In the genomic region with DNA sequence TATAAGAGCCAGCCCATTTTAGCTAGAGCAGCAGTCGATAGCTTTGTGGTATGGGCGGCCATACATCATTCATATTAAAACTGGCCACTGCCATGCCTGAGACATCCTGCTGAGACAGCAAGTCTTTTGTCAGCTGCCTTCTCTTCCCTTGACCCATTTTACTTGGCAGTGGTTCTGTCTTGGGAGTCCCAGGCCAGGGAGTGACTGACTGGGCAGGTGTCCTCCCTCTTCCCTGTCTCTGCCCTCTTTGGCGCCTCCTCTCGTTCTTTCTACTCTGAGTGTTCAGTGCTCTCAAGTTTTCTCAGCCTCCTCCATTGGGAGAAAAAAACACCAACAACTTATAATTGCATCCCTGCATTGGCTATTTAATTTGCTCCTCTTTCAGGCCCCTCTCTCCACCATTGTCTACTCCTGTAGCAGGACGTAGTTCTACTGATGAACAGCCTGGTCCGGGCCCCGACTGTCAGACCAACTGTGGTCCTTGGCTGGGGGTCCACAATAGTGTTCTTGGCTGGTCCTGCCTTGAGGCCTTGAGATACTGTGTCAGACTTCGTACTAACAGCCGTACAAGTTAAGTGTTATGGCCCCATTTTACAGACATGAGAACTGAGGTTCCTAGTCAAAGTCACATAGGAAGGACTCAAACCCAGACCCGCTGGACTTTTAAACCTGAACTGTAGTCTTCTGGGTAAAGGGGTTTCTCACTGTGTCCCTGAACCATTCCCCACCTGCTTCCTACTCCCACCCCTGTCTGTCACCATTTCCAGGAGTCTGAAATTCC, we compare ENCODE assay signal across 21 cellular contexts. TPM values are rescaled to one million over a fixed set of nuclear protein-coding genes. Genes with fewer than 3 reads are reported as not detected.
A peak's percentile ranks its signal among the peaks of the same experiment; 100 is the strongest.
DNase-seq lines count a peak whose midpoint lies in the region; ATAC-seq lines count a peak whose summit lies in the region.
"Had no signal": no experiment of that assay in that cellular context is flagged by ENCODE, and none has a peak within 500 bp of the region (broad histone marks: within the 10 kb centered on the region; RNA-seq: fewer than 3 reads in every experiment).

No MANE protein-coding gene starts in this region.

- no peaks in the 10 kb centered on the region for H3K9me3 Mint-ChIP-seq in stimulated activated memory B cell treated with anti-CD40 and anti-IgM and Interleukin-4, amounts not matched to agents 10 μg/mL and 1 μg/mL and 100 μg/mL, for 72 hours
- H3K9me3 Mint-ChIP-seq: activated CD8-positive, alpha-beta T cell treated with anti-CD3 and anti-CD28 coated beads for 36 hours; CD4-positive, alpha-beta T cell; naive thymus-derived CD4-positive, alpha-beta T cell had no signal

- no peaks in the 10 kb centered on the region for H3K36me3 Mint-ChIP-seq in stimulated activated memory B cell treated with anti-CD40 and anti-IgM and Interleukin-4, amounts not matched to agents 10 μg/mL and 1 μg/mL and 100 μg/mL, for 72 hours
- H3K36me3 Mint-ChIP-seq: activated naive CD8-positive, alpha-beta T cell; naive thymus-derived CD4-positive, alpha-beta T cell had no signal

- no peak for ATAC-seq in stimulated activated memory B cell treated with anti-CD40 and anti-IgM and Interleukin-4, amounts not matched to agents 10 μg/mL and 1 μg/mL and 100 μg/mL, for 72 hours
- ATAC-seq in GM21423 (IDR thresholded peaks at IDR 0.05; ENCODE audit: unreplicated experiment) = no peak
- ATAC-seq: activated CD4-positive, CD25-positive, alpha-beta regulatory T cell treated with anti-CD3 and anti-CD28 coated beads, Interleukin-2, amount 50 U/mL, for 24 hours; activated CD8-positive, alpha-beta T cell treated with anti-CD3 and anti-CD28 coated beads for 36 hours; foreskin keratinocyte; left colon; naive thymus-derived CD4-positive, alpha-beta T cell had no signal

- H3K27me3 Mint-ChIP-seq in stimulated activated memory B cell treated with anti-CD40 and anti-IgM and Interleukin-4, amounts not matched to agents 10 μg/mL and 1 μg/mL and 100 μg/mL, for 72 hours = no peaks in the 10 kb centered on the region
- H3K27me3 Mint-ChIP-seq: activated CD8-positive, alpha-beta T cell treated with anti-CD3 and anti-CD28 coated beads for 36 hours; activated naive CD8-positive, alpha-beta T cell; CD4-positive, alpha-beta T cell had no signal

- H3K27ac Mint-ChIP-seq in stimulated activated memory B cell treated with anti-CD40 and anti-IgM and Interleukin-4, amounts not matched to agents 10 μg/mL and 1 μg/mL and 100 μg/mL, for 72 hours = no peak overlapping the region
- H3K27ac Mint-ChIP-seq: activated CD8-positive, alpha-beta T cell treated with anti-CD3 and anti-CD28 coated beads for 36 hours; activated naive CD8-positive, alpha-beta T cell; CD4-positive, alpha-beta T cell had no signal

- DNase-seq in NCI-H187 (lab: John Stamatoyannopoulos, UW) (peak; percentile 42 to 60), NCI-H187 treated with DMSO at 0.1 percent for 48 hours (lab: John Stamatoyannopoulos, UW) (no peak), LHCN-M2 (ENCODE audit: low read depth) (peak; percentile 56), islet precursor cell (peak; percentile 48), retina (peak; percentile 18), HUDEP-2 (lab: John Stamatoyannopoulos, UW; ENCODE audit: unreplicated experiment in 76 of 76) (no peak)
- DNase-seq: activated CD8-positive, alpha-beta T cell treated with anti-CD3 and anti-CD28 coated beads for 36 hours; CD4-positive, alpha-beta T cell; effector CD4-positive, alpha-beta T cell; foreskin keratinocyte; left colon; naive thymus-derived CD4-positive, alpha-beta T cell; NCI-H2029 treated with DMSO at 0.1 percent for 48 hours; NCI-H446 treated with DMSO at 0.1 percent for 48 hours; NK-92 treated with Interleukin-12 subunit alpha and Interleukin-12 subunit beta, amount 100 ng/mL, for 24 hours; pancreas; SIG-M5 had no signal

- no peaks in the 10 kb centered on the region for H3K4me1 Mint-ChIP-seq in stimulated activated memory B cell treated with anti-CD40 and anti-IgM and Interleukin-4, amounts not matched to agents 10 μg/mL and 1 μg/mL and 100 μg/mL, for 72 hours
- H3K4me1 Mint-ChIP-seq: naive thymus-derived CD4-positive, alpha-beta T cell had no signal

- no peak overlapping the region for H3K4me3 Mint-ChIP-seq in stimulated activated memory B cell treated with anti-CD40 and anti-IgM and Interleukin-4, amounts not matched to agents 10 μg/mL and 1 μg/mL and 100 μg/mL, for 72 hours
- H3K4me3 Mint-ChIP-seq: activated CD8-positive, alpha-beta T cell treated with anti-CD3 and anti-CD28 coated beads for 36 hours; activated naive CD8-positive, alpha-beta T cell; CD4-positive, alpha-beta T cell; naive thymus-derived CD4-positive, alpha-beta T cell had no signal

RNA-seq across cellular contexts. Expression of gene JDP2, which starts 18.2 kb away (rescaled TPM):
- total RNA-seq in LHCN-M2 (2014; rRNA removed) = 28.5 and 31.5 TPM in 2 replicates
- 41.2 TPM for polyA plus RNA-seq in LHCN-M2 (2012)
- polyA plus RNA-seq: naive thymus-derived CD4-positive, alpha-beta T cell had no signal

Comparison
In these comparisons a context has a peak if more than half of its experiments do, and no peak if none do; other contexts are left out.
1. DNase-seq: peak in NCI-H187 (2 of 2), LHCN-M2 (single experiment), islet precursor cell (single experiment) and retina (single experiment); none in NCI-H187 treated with DMSO at 0.1 percent for 48 hours (single experiment) and HUDEP-2 (0 of 76).